In genomic region chr6:15081437-15081836, GRCh38 we compare ENCODE assay signal across 1 cellular context.
TF ChIP-seq lines count a peak whose summit lies in the region.

No MANE protein-coding gene starts in this region.

TF ChIP-seq in GM23338, 12 proteins besides CTCF, POLR2A, EP300 and RAD21 (continued from another document):
- TF ChIP-seq ZNF462 (CRISPR knock-in tag; IDR thresholded peaks at IDR 0.05) (no peak), POLR2AphosphoS5 (IDR thresholded peaks at IDR 0.05; ENCODE audit: low read depth) (no peak), ETS1 (IDR thresholded peaks at IDR 0.05) (no peak), ZNF114 (CRISPR knock-in tag; IDR thresholded peaks at IDR 0.05) (no peak), CREB1 (CRISPR knock-in tag; IDR thresholded peaks at IDR 0.05; ENCODE audit: low read depth) (no peak), JUNB (IDR thresholded peaks at IDR 0.05; ENCODE audit: unreplicated experiment) (no peak), NANOG (IDR thresholded peaks at IDR 0.05; ENCODE audit: borderline replicate concordance) (no peak), ZNF331 (CRISPR knock-in tag; IDR thresholded peaks at IDR 0.05; ENCODE audit: low read depth) (no peak)
